Comparison of ENCODE assay signal across 8 cellular contexts in the genomic region with DNA sequence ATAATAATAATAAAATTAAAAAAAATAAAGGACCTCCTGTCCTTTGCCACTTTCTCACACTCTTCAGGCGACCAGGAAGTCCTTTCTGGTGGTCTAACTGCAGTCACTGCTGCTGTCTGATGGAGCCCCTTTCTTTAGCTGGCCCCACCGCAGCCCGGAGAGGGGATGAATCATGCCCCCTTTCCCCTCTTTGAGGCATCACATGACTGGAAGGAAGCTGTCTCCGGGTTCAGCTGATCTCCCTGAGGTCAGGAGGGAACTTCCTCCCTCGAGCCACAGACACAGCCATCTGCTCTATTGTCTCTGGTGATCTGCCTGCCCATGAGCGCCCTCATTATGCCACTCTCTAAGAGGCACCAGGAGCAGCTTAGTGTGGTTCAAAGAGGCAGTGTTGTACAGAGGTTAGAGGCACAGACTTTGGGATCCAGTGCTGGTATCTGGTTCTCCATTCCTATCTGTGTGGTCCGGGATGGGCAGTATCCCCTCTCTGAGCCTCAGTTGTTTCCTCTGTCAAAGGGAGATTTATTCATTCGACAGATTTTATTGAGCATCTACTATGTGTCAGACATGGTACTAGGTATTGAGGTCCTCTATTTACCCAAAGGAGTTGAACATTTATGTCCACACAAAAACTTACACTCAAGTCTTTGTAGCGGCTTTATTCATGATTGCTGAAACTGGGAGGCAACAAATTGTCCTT. TPM values are rescaled to one million over a fixed set of nuclear protein-coding genes. Genes with fewer than 3 reads are reported as not detected.
A peak's percentile ranks its signal among the peaks of the same experiment; 100 is the strongest.
DNase-seq lines count a peak whose midpoint lies in the region; ATAC-seq, FAIRE-seq and TF ChIP-seq lines count a peak whose summit lies in the region.

No MANE protein-coding gene starts in this region.

- H3K4me3 Mint-ChIP-seq in activated naive CD4-positive, alpha-beta T cell treated with anti-CD3 and anti-CD28 coated beads, Interleukin-2, amount 50 U/mL, for 24 hours = peak overlapping the region; percentile 93

- no peak overlapping the region for H3K27ac ChIP-seq in substantia nigra (ENCODE audit: low read depth, low read length, poor library complexity, severe bottlenecking)
- no peak overlapping the region for H3K27ac ChIP-seq in kidney (ENCODE audit: low read depth in 2 of 2, low read length in 2 of 2)

- H3K27me3 Mint-ChIP-seq in activated naive CD4-positive, alpha-beta T cell treated with anti-CD3 and anti-CD28 coated beads, Interleukin-2, amount 50 U/mL, for 24 hours = no peaks in the 10 kb centered on the region

- H3K4me3 ChIP-seq in kidney (ENCODE audit: low read length in 2 of 2) = no peak overlapping the region

- H3K9me3 Mint-ChIP-seq in activated naive CD4-positive, alpha-beta T cell treated with anti-CD3 and anti-CD28 coated beads, Interleukin-2, amount 50 U/mL, for 24 hours = no peaks in the 10 kb centered on the region

- peaks cover 0 to 2% of the 10 kb centered on the region in 2 donors for H3K4me1 ChIP-seq in kidney (ENCODE audit: control insufficient read depth in 1 of 2, insufficient read depth in 1 of 2, low read depth in 1 of 2, low read length in 2 of 2)

- peak; percentile 36 for ATAC-seq in HG03060 (IDR thresholded peaks at IDR 0.05; ENCODE audit: low read depth, unreplicated experiment)

- peak overlapping the region; percentile 96 for H3K27ac Mint-ChIP-seq in activated naive CD4-positive, alpha-beta T cell treated with anti-CD3 and anti-CD28 coated beads, Interleukin-2, amount 50 U/mL, for 24 hours

- H3K36me3 Mint-ChIP-seq in activated naive CD4-positive, alpha-beta T cell treated with anti-CD3 and anti-CD28 coated beads, Interleukin-2, amount 50 U/mL, for 24 hours = peaks cover 4% of the 10 kb centered on the region

- no peak overlapping the region for H3K9ac ChIP-seq in kidney (ENCODE audit: low read length in 2 of 2)

- intact Hi-C loops in kidney (cut with DNase I) = no loop called here

- H3K4me1 Mint-ChIP-seq in activated naive CD4-positive, alpha-beta T cell treated with anti-CD3 and anti-CD28 coated beads, Interleukin-2, amount 50 U/mL, for 24 hours = peaks cover 65% of the 10 kb centered on the region

- TF ChIP-seq CTCF in kidney (IDR thresholded peaks at IDR 0.05; ENCODE audit: borderline replicate concordance, extremely low read depth, insufficient read depth) = no peak

- peak; percentile 40 for DNase-seq in GM12892 (ENCODE audit: insufficient read length)
- DNase-seq in SKM-1 treated with dmso at 0.1 percent for 144 hours (lab: John Stamatoyannopoulos, UW; ENCODE audit: unreplicated experiment) = peak; percentile 91
- peak; percentile 43 for DNase-seq in mucosa of gallbladder (ENCODE audit: low spot score)
- peak in 29 of 49 donors; percentile 1 to 61 (median 11) for DNase-seq in substantia nigra (lab: John Stamatoyannopoulos, UW)
- DNase-seq in kidney = no peak
- no peak for DNase-seq in NCI-H2107 (lab: John Stamatoyannopoulos, UW)

- no peaks in the 10 kb centered on the region for H3K9me3 ChIP-seq in kidney (ENCODE audit: control insufficient read depth in 1 of 2, low read length in 2 of 2)

- TF ChIP-seq POLR2A in GM12892 (IDR thresholded peaks at IDR 0.05; ENCODE audit: low read depth, low read length) = peak; percentile 67

- FAIRE-seq in GM12892 (lab: Jason Lieb, UNC) (peak; percentile 99), kidney (lab: Jason Lieb, UNC) (no peak)

- H3K36me3 ChIP-seq in kidney (ENCODE audit: control insufficient read depth in 1 of 2, insufficient read depth in 2 of 2, low read length in 2 of 2) = no peaks in the 10 kb centered on the region

RNA-seq across cellular contexts. Expression of gene VAV1, which starts 30.0 kb away (rescaled TPM):
- 30.2 TPM for polyA plus RNA-seq in GM12892 (2012; ENCODE audit: missing spikeins)
- total RNA-seq in mucosa of gallbladder (12.7 TPM), kidney (15.5 TPM)
- polyA plus RNA-seq in kidney (ENCODE audit: insufficient read depth, low read depth, low replicate concordance) = 0.90 TPM

RNA-seq across cellular contexts. Expression of gene SH2D3A, which starts 35.3 kb away (rescaled TPM):
- polyA plus RNA-seq in GM12892 (2012; ENCODE audit: missing spikeins) = 4.0 TPM
- total RNA-seq in mucosa of gallbladder = 28.2 TPM
- total RNA-seq in kidney = 35.4 TPM
- 12.5 TPM for polyA plus RNA-seq in kidney (ENCODE audit: insufficient read depth, low read depth, low replicate concordance)

Comparison
In these comparisons a context has a peak if more than half of its experiments do, and no peak if none do; other contexts are left out.
1. DNase-seq: peak in GM12892 (single experiment), SKM-1 treated with dmso at 0.1 percent for 144 hours (single experiment), mucosa of gallbladder (single experiment) and substantia nigra (29 of 49); none in kidney (single experiment) and NCI-H2107 (single experiment).